ENCODE assay signal across 1 cellular context in the genomic region with DNA sequence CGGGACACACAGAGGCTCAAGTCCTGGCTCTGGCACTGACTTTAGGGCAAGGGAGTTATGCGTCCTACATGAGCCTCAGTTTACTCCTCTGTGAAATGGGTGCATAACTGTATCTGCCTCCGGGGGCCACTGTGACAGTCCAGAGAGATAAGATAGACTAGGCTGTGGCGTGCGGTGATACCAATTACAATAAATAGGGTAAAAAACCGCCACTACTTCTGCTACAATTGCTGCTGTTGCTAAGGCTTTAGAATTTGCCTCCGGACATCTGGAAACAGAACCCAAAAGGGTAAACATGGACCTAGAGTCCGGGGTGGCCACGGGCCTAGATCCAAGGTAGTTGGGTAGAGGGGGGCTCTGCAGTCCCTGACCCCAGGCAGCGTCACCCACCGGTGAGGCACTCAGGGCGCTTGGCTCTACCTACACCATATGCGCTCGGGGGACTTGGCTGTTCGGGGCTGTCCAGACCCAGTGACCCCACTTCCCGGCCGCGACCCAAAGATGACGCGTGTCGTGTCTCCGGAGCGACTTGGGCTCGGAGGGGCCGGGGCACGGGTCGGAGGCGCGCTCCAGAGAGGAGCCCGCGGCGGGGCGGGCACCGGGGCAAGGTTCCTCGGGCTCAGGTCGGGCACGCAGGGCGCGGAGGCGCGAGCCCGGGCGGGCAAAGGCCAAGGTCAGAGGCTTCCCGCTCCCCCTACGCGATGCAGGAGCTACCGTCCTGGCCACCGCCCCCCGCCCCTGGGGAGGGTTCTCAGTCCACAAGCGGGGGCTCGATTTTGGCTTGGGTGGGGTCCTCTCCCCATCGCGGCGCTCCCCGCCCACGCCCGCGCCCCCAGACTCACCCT.
TF ChIP-seq lines count a peak whose summit lies in the region.

No MANE protein-coding gene starts in this region.

TF ChIP-seq in IMR-90, 13 proteins besides CTCF, POLR2A, EP300 and RAD21 (continued from another document):
- TF ChIP-seq MAFK (IDR thresholded peaks at IDR 0.05; ENCODE audit: low read depth, low read length) (no peak), FOS (IDR thresholded peaks at IDR 0.05; ENCODE audit: low read depth, low read length) (no peak), NFE2L2 (IDR thresholded peaks at IDR 0.05; ENCODE audit: low read depth, low read length) (no peak), MXI1 (IDR thresholded peaks at IDR 0.05; ENCODE audit: borderline replicate concordance, low read depth, low read length) (no peak), CHD1 (IDR thresholded peaks at IDR 0.05; ENCODE audit: low read depth, low read length) (no peak), RCOR1 (IDR thresholded peaks at IDR 0.05; ENCODE audit: insufficient replicate concordance, low read length) (no peak), MAZ (IDR thresholded peaks at IDR 0.05; ENCODE audit: borderline replicate concordance, low read depth, low read length) (no peak)
TF ChIP-seq in IMR-90: peak in this region for 0.
